ENCODE assay signal across 11 cellular contexts in genomic region chrX:37754518-37754917, GRCh38. TPM values are rescaled to one million over a fixed set of nuclear protein-coding genes. Genes with fewer than 3 reads are reported as not detected.
DNase-seq lines count a peak whose midpoint lies in the region; ATAC-seq, FAIRE-seq and TF ChIP-seq lines count a peak whose summit lies in the region.
"Had no signal": no experiment of that assay in that cellular context is flagged by ENCODE, and none has a peak within 500 bp of the region (broad histone marks: within the 10 kb centered on the region; RNA-seq: fewer than 3 reads in every experiment).

No MANE protein-coding gene starts in this region.

- no peak for DNase-seq in GM12891 (ENCODE audit: insufficient read length, low spot score)
- DNase-seq in SHP77 (lab: John Stamatoyannopoulos, UW): no peak
- DNase-seq in SK-N-DZ (ENCODE audit: low spot score): no peak
- DNase-seq in C1 segment of cervical spinal cord (lab: John Stamatoyannopoulos, UW): no peak
- DNase-seq: Calu3 had no signal

- TF ChIP-seq POLR2A in GM12891 (IDR thresholded peaks at IDR 0.05; ENCODE audit: low read depth, low read length) (no peak), GM18505 (IDR thresholded peaks at IDR 0.05; ENCODE audit: borderline replicate concordance, extremely low read depth, insufficient read depth, insufficient read length) (no peak)

- TF ChIP-seq CTCF in SU-DHL-6 (IDR thresholded peaks at IDR 0.05; ENCODE audit: insufficient read depth, low read length, poor library complexity, severe bottlenecking): no peak

- H2AFZ ChIP-seq in SU-DHL-6 (ENCODE audit: low read depth, low read length, severe bottlenecking): peak overlapping the region; percentile 14
- H2AFZ ChIP-seq: parathyroid adenoma had no signal

- H3F3A ChIP-seq in SU-DHL-6 (ENCODE audit: insufficient read depth): peaks cover 6% of the 10 kb centered on the region; the same call in 1 of the 2 replicates

- peak overlapping the region; percentile 96 for H3K27ac ChIP-seq in SU-DHL-6 (ENCODE audit: low read depth, low read length)
- H3K27ac ChIP-seq: breast epithelium, parathyroid adenoma had no signal

- H3K79me2 ChIP-seq in SU-DHL-6 (ENCODE audit: insufficient read depth, low read length): no peaks in the 10 kb centered on the region
- H3K79me2 ChIP-seq: parathyroid adenoma had no signal

- no peaks in the 10 kb centered on the region for H4K20me1 ChIP-seq in SU-DHL-6 (ENCODE audit: low read depth, low read length)

- no peaks in the 10 kb centered on the region for H3K36me3 ChIP-seq in SU-DHL-6 (ENCODE audit: low read length)
- H3K36me3 ChIP-seq: breast epithelium had no signal

- H3K4me3 ChIP-seq in SU-DHL-6 (ENCODE audit: insufficient read depth, low read length, poor library complexity, severe bottlenecking): peak overlapping the region; percentile 31
- H3K4me3 ChIP-seq: breast epithelium had no signal

- H3K9me3 ChIP-seq in SU-DHL-6 (ENCODE audit: insufficient read depth, low read length): no peaks in the 10 kb centered on the region
- H3K9me3 ChIP-seq: breast epithelium had no signal

- peak; percentile 19 for ATAC-seq in GM19463 (IDR thresholded peaks at IDR 0.05; ENCODE audit: unreplicated experiment)
- ATAC-seq in HG03045 (IDR thresholded peaks at IDR 0.05; ENCODE audit: unreplicated experiment): peak; percentile 13
- no peak for ATAC-seq in GM18505 (IDR thresholded peaks at IDR 0.05; ENCODE audit: unreplicated experiment)

- FAIRE-seq in GM12891 (lab: Jason Lieb, UNC): peak; percentile 93

- no peaks in the 10 kb centered on the region for H3K27me3 ChIP-seq in SU-DHL-6 (ENCODE audit: low read length)

- H3K9me2 ChIP-seq in SU-DHL-6 (replicated peaks; ENCODE audit: insufficient read depth, low read length): no peaks in the 10 kb centered on the region

- peak overlapping the region; percentile 56 for H3K4me2 ChIP-seq in SU-DHL-6 (ENCODE audit: low read depth, low read length, poor library complexity, severe bottlenecking)

- peak overlapping the region; percentile 40 for H3K9ac ChIP-seq in SU-DHL-6 (ENCODE audit: low read length)
- H3K9ac ChIP-seq: parathyroid adenoma had no signal

TF ChIP-seq in GM12891, 5 proteins besides CTCF, POLR2A, EP300 and RAD21:
- TF ChIP-seq SPI1 (IDR thresholded peaks at IDR 0.05; ENCODE audit: low read depth, low read length) (0 out of 2 replicates have a peak, but pooled peaks have one; percentile 14), TAF1 (IDR thresholded peaks at IDR 0.05; ENCODE audit: low read depth, low read length) (no peak)
TF ChIP-seq in GM12891: peak in this region for 1.

RNA-seq across cellular contexts. Expression of gene CYBB, which starts 25.3 kb away (rescaled TPM):
- polyA plus RNA-seq in GM12891 (2012; ENCODE audit: low read depth, missing spikeins): 24.7 TPM
- not detected in 2 replicates for polyA plus RNA-seq in SK-N-DZ (2014; cell fraction: cytosol; rRNA removed)
- not detected in 2 replicates for polyA plus RNA-seq in SK-N-DZ (2014; cell fraction: nucleus; rRNA removed)
